Comparison of ENCODE assay signal across 1 cellular context in the genomic region with DNA sequence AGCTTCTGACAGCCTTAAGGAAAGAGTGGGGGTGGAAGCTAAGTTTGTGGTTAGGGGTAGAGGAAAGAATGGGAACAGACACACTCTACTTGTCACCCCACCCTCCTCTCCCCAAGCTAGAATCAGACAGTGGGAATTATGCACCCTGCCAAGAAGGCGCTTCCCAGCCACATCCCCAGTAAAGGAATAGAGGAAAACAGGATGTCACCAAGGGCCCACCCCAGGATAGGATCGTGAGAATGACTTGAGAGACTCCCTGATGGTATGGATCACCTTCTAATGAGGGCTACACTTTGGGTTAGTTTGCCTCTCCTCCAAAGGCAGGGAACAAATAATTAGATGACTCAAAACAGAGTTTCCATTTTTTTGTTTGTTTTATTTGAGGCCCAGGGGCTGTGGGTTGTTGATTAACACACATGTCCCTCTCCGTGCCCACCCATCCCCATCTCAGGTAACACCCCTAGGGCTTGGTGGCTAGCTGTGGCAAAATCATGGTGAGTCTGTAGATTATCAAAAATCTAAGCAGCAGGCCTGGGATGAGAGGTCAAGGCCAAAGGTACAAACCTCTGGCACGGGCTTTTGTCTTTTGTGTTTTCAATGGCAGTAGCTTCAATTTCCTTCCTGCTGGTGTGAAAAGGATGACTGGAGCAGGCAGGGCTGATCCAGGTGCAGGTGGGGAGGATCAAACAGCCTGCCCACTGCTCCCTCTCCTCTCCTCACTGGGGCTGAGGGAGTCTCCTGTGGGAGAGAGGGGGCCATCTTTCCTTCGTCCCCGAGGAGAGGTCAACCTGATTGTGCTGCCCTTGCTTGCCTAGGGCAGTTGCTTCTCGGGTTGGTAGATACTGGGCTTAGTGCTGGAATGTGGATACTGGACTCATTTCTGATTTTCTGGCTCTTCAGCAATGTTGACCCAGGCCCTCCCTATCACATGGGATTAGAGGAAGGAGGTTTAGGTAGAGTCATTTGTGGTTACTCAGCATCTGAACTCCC.
TF ChIP-seq lines count a peak whose summit lies in the region.

No MANE protein-coding gene starts in this region.

TF ChIP-seq in HepG2, 621 proteins besides CTCF, POLR2A, EP300 and RAD21 (continued from another document and continues in another):
- TF ChIP-seq TIGD3 (CRISPR knock-in tag; IDR thresholded peaks at IDR 0.05; ENCODE audit: borderline replicate concordance): peak; percentile 78
- no peak for TF ChIP-seq ZNF530 (CRISPR knock-in tag; IDR thresholded peaks at IDR 0.05; ENCODE audit: low read depth)
- peak; percentile 93 for TF ChIP-seq SIX4 (CRISPR knock-in tag; IDR thresholded peaks at IDR 0.05)
- peak; percentile 46 for TF ChIP-seq IKZF4 (CRISPR knock-in tag; IDR thresholded peaks at IDR 0.05; ENCODE audit: borderline replicate concordance, low read depth, not compliant biosample characterization)
- peak; percentile 64; the same call in 1 of the 2 replicates for TF ChIP-seq YEATS2 (CRISPR knock-in tag; IDR thresholded peaks at IDR 0.05; ENCODE audit: borderline replicate concordance)
- TF ChIP-seq, protein P1, sequence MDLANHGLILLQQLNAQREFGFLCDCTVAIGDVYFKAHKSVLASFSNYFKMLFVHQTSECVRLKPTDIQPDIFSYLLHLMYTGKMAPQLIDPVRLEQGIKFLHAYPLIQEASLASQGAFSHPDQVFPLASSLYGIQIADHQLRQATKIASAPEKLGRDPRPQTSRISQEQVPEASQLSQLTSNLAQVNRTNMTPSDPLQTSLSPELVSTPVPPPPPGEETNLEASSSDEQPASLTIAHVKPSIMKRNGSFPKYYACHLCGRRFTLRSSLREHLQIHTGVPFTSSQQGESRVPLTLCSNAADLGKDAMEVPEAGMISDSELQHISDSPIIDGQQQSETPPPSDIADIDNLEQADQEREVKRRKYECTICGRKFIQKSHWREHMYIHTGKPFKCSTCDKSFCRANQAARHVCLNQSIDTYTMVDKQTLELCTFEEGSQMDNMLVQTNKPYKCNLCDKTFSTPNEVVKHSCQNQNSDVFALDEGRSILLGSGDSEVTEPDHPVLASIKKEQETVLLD (CRISPR knock-in tag; IDR thresholded peaks at IDR 0.05; ENCODE audit: low read depth): no peak
- TF ChIP-seq HNRNPH1 (optimal IDR thresholded peaks at IDR 0.05; ENCODE audit: low read depth, low read length): no peak
- no peak for TF ChIP-seq ZNF30 (CRISPR knock-in tag; IDR thresholded peaks at IDR 0.05)
- TF ChIP-seq MYPOP (CRISPR knock-in tag; IDR thresholded peaks at IDR 0.05): peak; percentile 82; the same call in 1 of the 2 replicates
- TF ChIP-seq ZNF766 (CRISPR knock-in tag; IDR thresholded peaks at IDR 0.05; ENCODE audit: borderline replicate concordance): 0 out of 2 replicates have a peak, but pooled peaks have one; percentile 11
- TF ChIP-seq SP4 (CRISPR knock-in tag; IDR thresholded peaks at IDR 0.05): 0 out of 2 replicates have a peak, but pooled peaks have one; percentile 16
- no peak for TF ChIP-seq ZBTB21 (CRISPR knock-in tag; IDR thresholded peaks at IDR 0.05)
- peak; percentile 90; the same call in 1 of the 2 replicates for TF ChIP-seq MTA1 (CRISPR knock-in tag; IDR thresholded peaks at IDR 0.05; ENCODE audit: borderline replicate concordance)
- 0 out of 2 replicates have a peak, but pooled peaks have one; percentile 20 for TF ChIP-seq AFF4 (CRISPR knock-in tag; IDR thresholded peaks at IDR 0.05)
- TF ChIP-seq ZFP82 (CRISPR knock-in tag; IDR thresholded peaks at IDR 0.05; ENCODE audit: borderline replicate concordance): no peak
- no peak for TF ChIP-seq ZNF335 (CRISPR knock-in tag; IDR thresholded peaks at IDR 0.05)
- peak; percentile 58 for TF ChIP-seq TBX3 (IDR thresholded peaks at IDR 0.05; ENCODE audit: borderline replicate concordance)
- no peak for TF ChIP-seq CREB1 (IDR thresholded peaks at IDR 0.05)
- peak; percentile 84 for TF ChIP-seq CREB1 (CRISPR knock-in tag; IDR thresholded peaks at IDR 0.05)
- no peak for TF ChIP-seq RFX3 (CRISPR knock-in tag; IDR thresholded peaks at IDR 0.05)
- peak; percentile 92 for TF ChIP-seq ZNF746 (CRISPR knock-in tag; IDR thresholded peaks at IDR 0.05)
- no peak for TF ChIP-seq FOXP1 (IDR thresholded peaks at IDR 0.05)
- peak; percentile 97 for TF ChIP-seq FOXP1 (CRISPR knock-in tag; IDR thresholded peaks at IDR 0.05)
- peak; percentile 92 for TF ChIP-seq RARA (CRISPR knock-in tag; IDR thresholded peaks at IDR 0.05)
- peak; percentile 92 for TF ChIP-seq HDAC2 (CRISPR knock-in tag; IDR thresholded peaks at IDR 0.05)
- TF ChIP-seq EHMT2 (IDR thresholded peaks at IDR 0.05; ENCODE audit: borderline replicate concordance, low read depth, low read length): peak; percentile 68; the same call in 1 of the 2 replicates
- TF ChIP-seq KAT8 (CRISPR knock-in tag; IDR thresholded peaks at IDR 0.05): peak; percentile 66; the same call in 1 of the 2 replicates
- TF ChIP-seq ZNF292 (CRISPR knock-in tag; IDR thresholded peaks at IDR 0.05; ENCODE audit: borderline replicate concordance, low read depth): peak; percentile 87; the same call in 1 of the 2 replicates
- 0 out of 2 replicates have a peak, but pooled peaks have one; percentile 61 for TF ChIP-seq ZNF510 (CRISPR knock-in tag; IDR thresholded peaks at IDR 0.05; ENCODE audit: low read depth)
- TF ChIP-seq, protein P2, sequence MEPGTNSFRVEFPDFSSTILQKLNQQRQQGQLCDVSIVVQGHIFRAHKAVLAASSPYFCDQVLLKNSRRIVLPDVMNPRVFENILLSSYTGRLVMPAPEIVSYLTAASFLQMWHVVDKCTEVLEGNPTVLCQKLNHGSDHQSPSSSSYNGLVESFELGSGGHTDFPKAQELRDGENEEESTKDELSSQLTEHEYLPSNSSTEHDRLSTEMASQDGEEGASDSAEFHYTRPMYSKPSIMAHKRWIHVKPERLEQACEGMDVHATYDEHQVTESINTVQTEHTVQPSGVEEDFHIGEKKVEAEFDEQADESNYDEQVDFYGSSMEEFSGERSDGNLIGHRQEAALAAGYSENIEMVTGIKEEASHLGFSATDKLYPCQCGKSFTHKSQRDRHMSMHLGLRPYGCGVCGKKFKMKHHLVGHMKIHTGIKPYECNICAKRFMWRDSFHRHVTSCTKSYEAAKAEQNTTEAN (CRISPR knock-in tag; conservative IDR thresholded peaks at IDR 0.05): peak; percentile 58; the same call in 1 of the 2 replicates
- 0 out of 2 replicates have a peak, but pooled peaks have one; percentile 38 for TF ChIP-seq ZNF713 (CRISPR knock-in tag; IDR thresholded peaks at IDR 0.05)
- TF ChIP-seq NCOA1 (CRISPR knock-in tag; IDR thresholded peaks at IDR 0.05): peak; percentile 82; the same call in 1 of the 2 replicates
- TF ChIP-seq ZNF350 (CRISPR knock-in tag; IDR thresholded peaks at IDR 0.05; ENCODE audit: borderline replicate concordance, low read depth): peak; percentile 81; the same call in 1 of the 2 replicates
- TF ChIP-seq ZBTB42 (CRISPR knock-in tag; IDR thresholded peaks at IDR 0.05): no peak
- TF ChIP-seq RAD51 (IDR thresholded peaks at IDR 0.05; ENCODE audit: borderline replicate concordance): no peak
- no peak for TF ChIP-seq FIP1L1 (IDR thresholded peaks at IDR 0.05; ENCODE audit: borderline replicate concordance, insufficient read depth, low read depth, low read length)
- TF ChIP-seq ZNF704 (CRISPR knock-in tag; IDR thresholded peaks at IDR 0.05; ENCODE audit: borderline replicate concordance): 0 out of 2 replicates have a peak, but pooled peaks have one; percentile 63
- TF ChIP-seq ATRX (CRISPR knock-in tag; IDR thresholded peaks at IDR 0.05; ENCODE audit: borderline replicate concordance): no peak
- no peak; the same call in 1 of the 2 replicates for TF ChIP-seq ZBTB10 (CRISPR knock-in tag; IDR thresholded peaks at IDR 0.05; ENCODE audit: borderline replicate concordance)
- peak; percentile 54; the same call in 1 of the 2 replicates for TF ChIP-seq POGZ (CRISPR knock-in tag; IDR thresholded peaks at IDR 0.05)
- TF ChIP-seq CCAR2 (optimal IDR thresholded peaks at IDR 0.05; ENCODE audit: low read depth, low read length): no peak
- TF ChIP-seq THAP9 (CRISPR knock-in tag; IDR thresholded peaks at IDR 0.05; ENCODE audit: borderline replicate concordance): peak; percentile 56; the same call in 1 of the 2 replicates
- TF ChIP-seq NR2C2 (CRISPR knock-in tag; IDR thresholded peaks at IDR 0.05; ENCODE audit: borderline replicate concordance): peak; percentile 90
